ENCODE assay signal across 19 cellular contexts in genomic region chr13:111336666-111337065, GRCh38. TPM values are rescaled to one million over a fixed set of nuclear protein-coding genes. Genes with fewer than 3 reads are reported as not detected.
DNase-seq lines count a peak whose midpoint lies in the region; ATAC-seq and TF ChIP-seq lines count a peak whose summit lies in the region.
"Had no signal": no experiment of that assay in that cellular context is flagged by ENCODE, and none has a peak within 500 bp of the region (broad histone marks: within the 10 kb centered on the region; RNA-seq: fewer than 3 reads in every experiment).

No MANE protein-coding gene starts in this region.

- H3K36me3 Mint-ChIP-seq in activated CD8-positive, alpha-beta T cell treated with anti-CD3 and anti-CD28 coated beads, Interleukin-2, amount 10 ng/mL, durations not matched to agents 7 days and 5 days (ENCODE audit: low read depth), result no peaks in the 10 kb centered on the region
- peaks cover 1% of the 10 kb centered on the region for H3K36me3 Mint-ChIP-seq in activated CD8-positive, alpha-beta T cell treated with anti-CD3 and anti-CD28 coated beads for 36 hours (ENCODE audit: low read depth)
- H3K36me3 Mint-ChIP-seq in activated naive CD4-positive, alpha-beta T cell treated with anti-CD3 and anti-CD28 coated beads, Interleukin-2, amount 10 ng/mL, durations not matched to agents 7 days and 5 days, result no peaks in the 10 kb centered on the region
- H3K36me3 Mint-ChIP-seq: CD14-positive monocyte had no signal

- CTCF ChIA-PET in activated CD8-positive, alpha-beta T cell treated with anti-CD3 and anti-CD28 coated beads, Interleukin-2, amount 10 ng/mL, durations not matched to agents 7 days and 5 days (lab: Charles Lee), result no interaction called here
- CTCF ChIA-PET in activated CD8-positive, alpha-beta T cell treated with anti-CD3 and anti-CD28 coated beads for 36 hours (lab: Charles Lee), result no interaction called here
- CTCF ChIA-PET in activated naive CD4-positive, alpha-beta T cell treated with anti-CD3 and anti-CD28 coated beads, Interleukin-2, amount 10 ng/mL, durations not matched to agents 7 days and 5 days (lab: Charles Lee), result no interaction called here

- POLR2A ChIA-PET in activated CD8-positive, alpha-beta T cell treated with anti-CD3 and anti-CD28 coated beads, Interleukin-2, amount 10 ng/mL, durations not matched to agents 7 days and 5 days (lab: Charles Lee), result no interaction called here
- POLR2A ChIA-PET in activated CD8-positive, alpha-beta T cell treated with anti-CD3 and anti-CD28 coated beads for 36 hours (lab: Charles Lee), result no interaction called here

- H3K9me3 Mint-ChIP-seq in activated CD8-positive, alpha-beta T cell treated with anti-CD3 and anti-CD28 coated beads, Interleukin-2, amount 10 ng/mL, durations not matched to agents 7 days and 5 days (ENCODE audit: insufficient read depth), result no peaks in the 10 kb centered on the region
- peaks cover 7% of the 10 kb centered on the region for H3K9me3 Mint-ChIP-seq in activated CD8-positive, alpha-beta T cell treated with anti-CD3 and anti-CD28 coated beads for 36 hours
- H3K9me3 Mint-ChIP-seq in activated naive CD4-positive, alpha-beta T cell treated with anti-CD3 and anti-CD28 coated beads, Interleukin-2, amount 10 ng/mL, durations not matched to agents 7 days and 5 days, result peaks cover 3% of the 10 kb centered on the region

- peak; percentile 11 for DNase-seq in activated CD8-positive, alpha-beta T cell treated with anti-CD3 and anti-CD28 coated beads, Interleukin-2, amount 10 ng/mL, durations not matched to agents 7 days and 5 days
- DNase-seq in activated CD8-positive, alpha-beta T cell treated with anti-CD3 and anti-CD28 coated beads for 36 hours, result no peak
- peak; percentile 30 to 45 for DNase-seq in cardiac fibroblast (ENCODE audit: low read depth in 2 of 2)
- peak; percentile 96 for DNase-seq in fibroblast of villous mesenchyme (ENCODE audit: low read depth)
- DNase-seq in activated naive CD4-positive, alpha-beta T cell treated with anti-CD3 and anti-CD28 coated beads, Interleukin-2, amount 10 ng/mL, durations not matched to agents 7 days and 5 days, result no peak
- DNase-seq in SHP77 (lab: John Stamatoyannopoulos, UW), result no peak
- no peak for DNase-seq in AG08395 (ENCODE audit: low spot score)
- DNase-seq in HT-29 (ENCODE audit: low spot score), result no peak
- DNase-seq: AML-193, DMS 273 treated with DMSO at 0.1 percent for 48 hours, NCI-H1105, NCI-H1694, NCI-H69, SHP77 treated with DMSO at 0.1 percent for 48 hours had no signal

- no peak for ATAC-seq in activated CD8-positive, alpha-beta T cell treated with anti-CD3 and anti-CD28 coated beads, Interleukin-2, amount 10 ng/mL, durations not matched to agents 7 days and 5 days
- no peak for ATAC-seq in activated CD8-positive, alpha-beta T cell treated with anti-CD3 and anti-CD28 coated beads for 36 hours
- ATAC-seq: SK-N-SH treated with all-trans-retinoic acid at 6 μM for 48 hours had no signal

- no peak overlapping the region for H3K4me3 Mint-ChIP-seq in activated CD8-positive, alpha-beta T cell treated with anti-CD3 and anti-CD28 coated beads, Interleukin-2, amount 10 ng/mL, durations not matched to agents 7 days and 5 days
- H3K4me3 Mint-ChIP-seq in activated CD8-positive, alpha-beta T cell treated with anti-CD3 and anti-CD28 coated beads for 36 hours, result no peak overlapping the region
- H3K4me3 Mint-ChIP-seq in activated naive CD4-positive, alpha-beta T cell treated with anti-CD3 and anti-CD28 coated beads, Interleukin-2, amount 10 ng/mL, durations not matched to agents 7 days and 5 days, result no peak overlapping the region
- H3K4me3 Mint-ChIP-seq: CD14-positive monocyte had no signal

- no peak overlapping the region for H3K27ac Mint-ChIP-seq in activated CD8-positive, alpha-beta T cell treated with anti-CD3 and anti-CD28 coated beads, Interleukin-2, amount 10 ng/mL, durations not matched to agents 7 days and 5 days
- H3K27ac Mint-ChIP-seq in activated CD8-positive, alpha-beta T cell treated with anti-CD3 and anti-CD28 coated beads for 36 hours, result no peak overlapping the region
- H3K27ac Mint-ChIP-seq in activated naive CD4-positive, alpha-beta T cell treated with anti-CD3 and anti-CD28 coated beads, Interleukin-2, amount 10 ng/mL, durations not matched to agents 7 days and 5 days, result no peak overlapping the region
- H3K27ac Mint-ChIP-seq: CD14-positive monocyte had no signal

- no peak overlapping the region for H3K4me3 ChIP-seq in cardiac fibroblast (replicated peaks in 1 of 2; ENCODE audit: low read depth in 2 of 2, low read length in 2 of 2)
- H3K4me3 ChIP-seq in fibroblast of villous mesenchyme (ENCODE audit: low read depth, low read length), result no peak overlapping the region

- intact Hi-C loops in activated CD8-positive, alpha-beta T cell treated with anti-CD3 and anti-CD28 coated beads for 36 hours (cut with micrococcal nuclease), result no loop called here

- TF ChIP-seq CTCF in activated CD8-positive, alpha-beta T cell treated with anti-CD3 and anti-CD28 coated beads for 36 hours (IDR thresholded peaks at IDR 0.05), result no peak
- no peak for TF ChIP-seq CTCF in cardiac fibroblast (IDR thresholded peaks at IDR 0.05; ENCODE audit: low read depth, low read length)
- TF ChIP-seq CTCF in fibroblast of villous mesenchyme (IDR thresholded peaks at IDR 0.05; ENCODE audit: insufficient read depth, low read depth, low read length), result no peak

- H3K27me3 Mint-ChIP-seq in activated CD8-positive, alpha-beta T cell treated with anti-CD3 and anti-CD28 coated beads, Interleukin-2, amount 10 ng/mL, durations not matched to agents 7 days and 5 days (ENCODE audit: low read depth), result no peaks in the 10 kb centered on the region
- no peaks in the 10 kb centered on the region for H3K27me3 Mint-ChIP-seq in activated CD8-positive, alpha-beta T cell treated with anti-CD3 and anti-CD28 coated beads for 36 hours
- H3K27me3 Mint-ChIP-seq in activated naive CD4-positive, alpha-beta T cell treated with anti-CD3 and anti-CD28 coated beads, Interleukin-2, amount 10 ng/mL, durations not matched to agents 7 days and 5 days, result no peaks in the 10 kb centered on the region

- H3K4me1 Mint-ChIP-seq in activated CD8-positive, alpha-beta T cell treated with anti-CD3 and anti-CD28 coated beads, Interleukin-2, amount 10 ng/mL, durations not matched to agents 7 days and 5 days (ENCODE audit: low read depth), result peaks cover 1% of the 10 kb centered on the region
- no peaks in the 10 kb centered on the region for H3K4me1 Mint-ChIP-seq in activated CD8-positive, alpha-beta T cell treated with anti-CD3 and anti-CD28 coated beads for 36 hours (ENCODE audit: low read depth)
- peaks cover 2% of the 10 kb centered on the region for H3K4me1 Mint-ChIP-seq in activated naive CD4-positive, alpha-beta T cell treated with anti-CD3 and anti-CD28 coated beads, Interleukin-2, amount 10 ng/mL, durations not matched to agents 7 days and 5 days
- H3K4me1 Mint-ChIP-seq: CD14-positive monocyte had no signal

RNA-seq across cellular contexts. Expression of gene TEX29, which starts 16.2 kb away (rescaled TPM):
- total RNA-seq in activated CD8-positive, alpha-beta T cell treated with anti-CD3 and anti-CD28 coated beads, Interleukin-2, amount 10 ng/mL, durations not matched to agents 7 days and 5 days, result not detected
- total RNA-seq in activated CD8-positive, alpha-beta T cell treated with anti-CD3 and anti-CD28 coated beads for 36 hours, result under 1 TPM; 0.50 to 0.67 TPM
- total RNA-seq in fibroblast of villous mesenchyme, result 0.64 TPM in 1 of 2 replicates, not detected in the other
- not detected in 2 replicates for total RNA-seq in HT-29 (2014; rRNA removed; shearing (Covaris generic))
- total RNA-seq: Daoy, H4, LHCN-M2 had no signal

Comparison
In these comparisons a context has a peak if more than half of its experiments do, and no peak if none do; other contexts are left out.
1. DNase-seq: peak in activated CD8-positive, alpha-beta T cell treated with anti-CD3 and anti-CD28 coated beads, Interleukin-2, amount 10 ng/mL, durations not matched to agents 7 days and 5 days (single experiment), cardiac fibroblast (2 of 2) and fibroblast of villous mesenchyme (single experiment); none in activated CD8-positive, alpha-beta T cell treated with anti-CD3 and anti-CD28 coated beads for 36 hours (single experiment), activated naive CD4-positive, alpha-beta T cell treated with anti-CD3 and anti-CD28 coated beads, Interleukin-2, amount 10 ng/mL, durations not matched to agents 7 days and 5 days (single experiment), SHP77 (0 of 2), AG08395 (single experiment) and HT-29 (single experiment).